Comparison of ENCODE assay signal across 8 cellular contexts in genomic region chr4:6783111-6783981, GRCh38. TPM values are rescaled to one million over a fixed set of nuclear protein-coding genes. Genes with fewer than 3 reads are reported as not detected.
A peak's percentile ranks its signal among the peaks of the same experiment; 100 is the strongest.
DNase-seq lines count a peak whose midpoint lies in the region; ATAC-seq and TF ChIP-seq lines count a peak whose summit lies in the region.

No MANE protein-coding gene starts in this region.

- H2BK12ac ChIP-seq in trophoblast cell (ENCODE audit: low read length): peak overlapping the region; percentile 21

- H3K27me3 Mint-ChIP-seq in activated naive CD8-positive, alpha-beta T cell treated with anti-CD3 and anti-CD28 coated beads, Interleukin-2, amount 50 U/mL, for 24 hours: no peaks in the 10 kb centered on the region

- H3K36me3 ChIP-seq in SU-DHL-6 (ENCODE audit: low read length) (peaks cover 3% of the 10 kb centered on the region; the same call in 1 of the 2 replicates), cardiac muscle cell (no peaks in the 10 kb centered on the region), trophoblast cell (ENCODE audit: control insufficient read depth in 1 of 2, insufficient read depth in 2 of 2, low read length in 2 of 2) (peaks cover 6 to 7% of the 10 kb centered on the region in 2 experiments), tibial nerve (no peaks in the 10 kb centered on the region)

- peaks cover 11% of the 10 kb centered on the region for H3K79me1 ChIP-seq in trophoblast cell (ENCODE audit: low read length)

- peak overlapping the region; percentile 94 for H4K91ac ChIP-seq in trophoblast cell (ENCODE audit: low read depth, low read length)

- peaks cover 58% of the 10 kb centered on the region for H3K4me1 Mint-ChIP-seq in activated naive CD8-positive, alpha-beta T cell treated with anti-CD3 and anti-CD28 coated beads, Interleukin-2, amount 50 U/mL, for 24 hours

- H3K23ac ChIP-seq in trophoblast cell (ENCODE audit: low read length): no peak overlapping the region

- no peaks in the 10 kb centered on the region for H3K9me2 ChIP-seq in SU-DHL-6 (replicated peaks; ENCODE audit: insufficient read depth, low read length)

- H3K4me1 ChIP-seq in cardiac muscle cell (ENCODE audit: low read depth): peaks cover 15% of the 10 kb centered on the region
- H3K4me1 ChIP-seq in trophoblast cell (ENCODE audit: control insufficient read depth in 1 of 2, insufficient read depth in 2 of 2, low read length in 2 of 2): peaks cover 0 to 2% of the 10 kb centered on the region in 2 experiments
- peaks cover 0 to 63% (median 22%) of the 10 kb centered on the region in 4 donors for H3K4me1 ChIP-seq in tibial nerve

- WGBS in trophoblast cell (ENCODE audit: extremely low coverage, insufficient coverage, insufficient read length): no CpG with 5 or more reads among the region's 91 CpGs
- WGBS in tibial nerve, 2 donors: 1% methylated on average over 40 to 51 of the region's 91 CpGs

- H3K27ac Mint-ChIP-seq in activated naive CD8-positive, alpha-beta T cell treated with anti-CD3 and anti-CD28 coated beads, Interleukin-2, amount 50 U/mL, for 24 hours: peak overlapping the region; percentile 71

- H2AFZ ChIP-seq in SU-DHL-6 (ENCODE audit: low read depth, low read length, severe bottlenecking) (peak overlapping the region; percentile 93), trophoblast cell (ENCODE audit: insufficient read depth, low read length, poor library complexity) (peak overlapping the region; percentile 26)

- H3F3A ChIP-seq in SU-DHL-6 (ENCODE audit: insufficient read depth): peaks cover 17% of the 10 kb centered on the region

- H3K27ac ChIP-seq in SU-DHL-6 (ENCODE audit: low read depth, low read length) (peak overlapping the region; percentile 79), cardiac muscle cell (peak overlapping the region; percentile 100), trophoblast cell (ENCODE audit: low read depth, low read length) (peak overlapping the region; percentile 93), tibial nerve (peak overlapping the region; percentile 94 to 100 (median 100))

- peak overlapping the region; percentile 90 for H3K4me3 ChIP-seq in GM12865 (ENCODE audit: low read depth, low read length)
- H3K4me3 ChIP-seq in HFF-Myc (replicated peaks; ENCODE audit: low read depth, low read length): peak overlapping the region; percentile 90
- H3K4me3 ChIP-seq in SU-DHL-6 (ENCODE audit: insufficient read depth, low read length, poor library complexity, severe bottlenecking): peak overlapping the region; percentile 88
- peak overlapping the region; percentile 68 for H3K4me3 ChIP-seq in cardiac muscle cell
- H3K4me3 ChIP-seq in trophoblast cell (ENCODE audit: low read depth, low read length): peak overlapping the region; percentile 97
- H3K4me3 ChIP-seq in tibial nerve: peak overlapping the region; percentile 95 to 100 (median 96)

- H4K8ac ChIP-seq in trophoblast cell (ENCODE audit: low read depth, low read length): peak overlapping the region; percentile 96

- peak overlapping the region; percentile 98 for H2BK120ac ChIP-seq in trophoblast cell (ENCODE audit: insufficient read depth, low read length, poor library complexity)

- H3K9ac ChIP-seq in SU-DHL-6 (ENCODE audit: low read length): peak overlapping the region; percentile 99
- peak overlapping the region; percentile 98 for H3K9ac ChIP-seq in trophoblast cell (ENCODE audit: low read length)

- peak overlapping the region; percentile 95 for H4K12ac ChIP-seq in trophoblast cell (ENCODE audit: low read depth, low read length)

- peak overlapping the region; percentile 91 for H3K14ac ChIP-seq in trophoblast cell (ENCODE audit: low read length)

- H3K4me2 ChIP-seq in SU-DHL-6 (ENCODE audit: low read depth, low read length, poor library complexity, severe bottlenecking) (peak overlapping the region; percentile 85), trophoblast cell (ENCODE audit: low read length) (peak overlapping the region; percentile 100)

- peak overlapping the region; percentile 81 for H3K18ac ChIP-seq in trophoblast cell (ENCODE audit: low read length)

- peak overlapping the region; percentile 89 for H3K4me3 Mint-ChIP-seq in activated naive CD8-positive, alpha-beta T cell treated with anti-CD3 and anti-CD28 coated beads, Interleukin-2, amount 50 U/mL, for 24 hours

- peak; percentile 54 to 88 for TF ChIP-seq POLR2A in tibial nerve (IDR thresholded peaks at IDR 0.05)

- H4K20me1 ChIP-seq in SU-DHL-6 (ENCODE audit: low read depth, low read length): peaks cover 9% of the 10 kb centered on the region; the same call in 1 of the 2 replicates

- TF ChIP-seq EP300 in tibial nerve (IDR thresholded peaks at IDR 0.05): peak in 1 of 2 donors; percentile 92

- TF ChIP-seq CTCF in GM12865 (IDR thresholded peaks at IDR 0.05; ENCODE audit: insufficient read depth, low read depth, low read length, missing control alignments): peak; percentile 11
- no peak for TF ChIP-seq CTCF in HFF-Myc (IDR thresholded peaks at IDR 0.05; ENCODE audit: low read depth, low read length, missing control alignments)
- TF ChIP-seq CTCF in SU-DHL-6 (IDR thresholded peaks at IDR 0.05; ENCODE audit: insufficient read depth, low read length, poor library complexity, severe bottlenecking): no peak
- no peak for TF ChIP-seq CTCF in cardiac muscle cell (IDR thresholded peaks at IDR 0.05; ENCODE audit: low read depth, low read length)
- peak in 3 of 5 experiments; percentile 16 to 38 (median 20) for TF ChIP-seq CTCF in tibial nerve (IDR thresholded peaks at IDR 0.05)

- H3K27me3 ChIP-seq in SU-DHL-6 (ENCODE audit: low read length) (no peaks in the 10 kb centered on the region), cardiac muscle cell (no peaks in the 10 kb centered on the region), trophoblast cell (ENCODE audit: insufficient read depth, low read length) (no peaks in the 10 kb centered on the region), tibial nerve (no peaks in the 10 kb centered on the region)

- H3K9me3 Mint-ChIP-seq in activated naive CD8-positive, alpha-beta T cell treated with anti-CD3 and anti-CD28 coated beads, Interleukin-2, amount 50 U/mL, for 24 hours: no peaks in the 10 kb centered on the region

- H2BK5ac ChIP-seq in trophoblast cell (ENCODE audit: low read depth, low read length, poor library complexity): peak overlapping the region; percentile 98

- H3K36me3 Mint-ChIP-seq in activated naive CD8-positive, alpha-beta T cell treated with anti-CD3 and anti-CD28 coated beads, Interleukin-2, amount 50 U/mL, for 24 hours (ENCODE audit: low read depth): peaks cover 3% of the 10 kb centered on the region

- H2AK5ac ChIP-seq in trophoblast cell (ENCODE audit: low read length): peak overlapping the region; percentile 93

- no peaks in the 10 kb centered on the region for H3K9me3 ChIP-seq in SU-DHL-6 (ENCODE audit: insufficient read depth, low read length)
- H3K9me3 ChIP-seq in cardiac muscle cell (ENCODE audit: low read depth): no peaks in the 10 kb centered on the region
- H3K9me3 ChIP-seq in trophoblast cell (ENCODE audit: insufficient read depth, low read depth, low read length): no peaks in the 10 kb centered on the region
- no peaks in the 10 kb centered on the region for H3K9me3 ChIP-seq in tibial nerve

- DNase-seq in GM12865 (ENCODE audit: low read depth) (peak; percentile 89), HFF-Myc (ENCODE audit: extremely low read depth, low read depth) (no peak), NAMALWA (ENCODE audit: low spot score) (peak; percentile 85), cardiac muscle cell (ENCODE audit: low read depth in 1 of 2, low spot score in 1 of 2) (peak; percentile 91 to 96), trophoblast cell (peak; percentile 76 to 94), tibial nerve (ENCODE audit: low spot score in 2 of 2) (peak; percentile 76 to 83)
- DNase-seq in activated naive CD8-positive, alpha-beta T cell treated with anti-CD3 and anti-CD28 coated beads, Interleukin-2, amount 50 U/mL, for 24 hours: peak; percentile 92

- H3K79me2 ChIP-seq in SU-DHL-6 (ENCODE audit: insufficient read depth, low read length) (peaks cover 34% of the 10 kb centered on the region), trophoblast cell (ENCODE audit: control insufficient read depth, insufficient read depth, low read length, poor library complexity) (peaks cover 23% of the 10 kb centered on the region)

- peak; percentile 84 for ATAC-seq in activated naive CD8-positive, alpha-beta T cell treated with anti-CD3 and anti-CD28 coated beads, Interleukin-2, amount 50 U/mL, for 24 hours

- peak overlapping the region; percentile 93 for H3K4ac ChIP-seq in trophoblast cell (ENCODE audit: low read depth, low read length)

RNA-seq across cellular contexts. Expression of gene KIAA0232, which starts 0.8 kb away (rescaled TPM):
- total RNA-seq in cardiac muscle cell: 25.8 and 28.7 TPM in 2 replicates
- 27.4 and 30.0 TPM in 2 replicates for polyA plus RNA-seq in cardiac muscle cell
- polyA plus RNA-seq in trophoblast cell (2013): 12.6 and 12.8 TPM in 2 replicates
- total RNA-seq in tibial nerve: 10 to 100 TPM; 36.7 to 57.7 (median 47.0) TPM

Comparison
In these comparisons a context has a peak if more than half of its experiments do, and no peak if none do; other contexts are left out.
1. CTCF ChIP-seq: peak in GM12865 (single experiment) and tibial nerve (3 of 5); none in HFF-Myc (single experiment), SU-DHL-6 (single experiment) and cardiac muscle cell (single experiment).
2. Peak in every context shown above with its lines, with median percentiles within 50 percentile points of each other: H3K4me3 ChIP-seq and H3K27ac ChIP-seq.